9 cellular contexts compared by ENCODE assay signal in the genomic region with DNA sequence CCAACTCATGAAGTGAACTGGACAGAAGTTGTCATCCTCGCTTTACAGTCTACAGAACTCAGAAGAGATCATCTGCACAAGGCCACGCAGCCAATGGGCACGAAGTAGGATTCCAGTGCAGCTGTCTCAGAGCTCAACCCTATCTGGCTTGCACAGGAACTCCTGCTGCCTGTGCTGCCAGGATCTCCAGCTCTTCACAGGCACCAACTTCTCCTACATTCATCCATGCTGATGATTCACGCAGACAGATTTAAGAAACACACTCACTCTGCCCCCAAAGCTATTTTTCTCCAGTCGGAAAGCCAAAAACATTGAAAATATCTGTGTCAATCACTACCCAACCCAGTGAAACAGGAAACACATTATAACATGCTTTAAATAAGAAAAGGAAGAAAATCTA.
DNase-seq lines count a peak whose midpoint lies in the region; ATAC-seq and TF ChIP-seq lines count a peak whose summit lies in the region.
"Had no signal": no experiment of that assay in that cellular context is flagged by ENCODE, and none has a peak within 500 bp of the region (broad histone marks: within the 10 kb centered on the region; RNA-seq: fewer than 3 reads in every experiment).

No MANE protein-coding gene starts in this region.

- H3K36me3 ChIP-seq in lung (ENCODE audit: control insufficient read depth in 2 of 2, insufficient read depth in 2 of 2, low read length in 2 of 2) (peaks cover 0 to 2% of the 10 kb centered on the region in 2 donors), uterus (no peaks in the 10 kb centered on the region)

- H3K27ac ChIP-seq in lung (ENCODE audit: low read depth in 1 of 2, low read length in 1 of 2) = peak overlapping the region; percentile 51 to 85
- H3K27ac ChIP-seq in uterus = peak overlapping the region; percentile 89 to 91

- WGBS in lung, 2 donors = 28 to 37% methylated on average over 5 of the region's 5 CpGs

- H3K4me1 ChIP-seq in lung (ENCODE audit: control insufficient read depth in 2 of 2, insufficient read depth in 2 of 2, low read length in 2 of 2) (peaks cover 17 to 37% of the 10 kb centered on the region in 2 donors), uterus (peaks cover under 1 to 8% of the 10 kb centered on the region in 2 donors)

- H3K9me3 ChIP-seq in lung (ENCODE audit: control insufficient read depth in 2 of 2, insufficient read depth in 1 of 2, low read length in 1 of 2) = no peaks in the 10 kb centered on the region
- no peaks in the 10 kb centered on the region for H3K9me3 ChIP-seq in uterus

- TF ChIP-seq CTCF in lung (IDR thresholded peaks at IDR 0.05; ENCODE audit: control extremely low read depth, extremely low read depth) = no peak
- TF ChIP-seq CTCF in uterus (IDR thresholded peaks at IDR 0.05) = no peak

- H3K4me3 ChIP-seq in lung (no peak overlapping the region), uterus (no peak overlapping the region)

- H3K27me3 ChIP-seq in lung (ENCODE audit: control insufficient read depth, insufficient read depth) = no peaks in the 10 kb centered on the region
- H3K27me3 ChIP-seq in uterus = no peaks in the 10 kb centered on the region

- intact Hi-C loops in uterus (cut with DNase I; ENCODE audit: low total_unique reads) = no loop called here

- peak; percentile 80 for DNase-seq in NCI-H510A treated with DMSO at 0.1 percent for 48 hours (lab: John Stamatoyannopoulos, UW)
- no peak for DNase-seq in NCI-H510A (lab: John Stamatoyannopoulos, UW)
- DNase-seq in cerebellar cortex (ENCODE audit: low spot score) = peak; percentile 74
- DNase-seq in lung (ENCODE audit: low spot score) = no peak
- DNase-seq in uterus = peak; percentile 56 to 71
- no peak for DNase-seq in COLO829 (ENCODE audit: low spot score)
- DNase-seq in DMS153 (lab: John Stamatoyannopoulos, UW) = no peak
- DNase-seq: naive thymus-derived CD8-positive, alpha-beta T cell had no signal

- TF ChIP-seq POLR2A in uterus (IDR thresholded peaks at IDR 0.05) = no peak

- ATAC-seq in lung (ENCODE audit: insufficient read depth, low FRiP score) (peak; percentile 25), HG02610 (IDR thresholded peaks at IDR 0.05; ENCODE audit: unreplicated experiment) (no peak)

Comparison
In these comparisons a context has a peak if more than half of its experiments do, and no peak if none do; other contexts are left out.
1. DNase-seq: peak in NCI-H510A treated with DMSO at 0.1 percent for 48 hours (single experiment), cerebellar cortex (single experiment) and uterus (2 of 2); none in NCI-H510A (single experiment), lung (single experiment), COLO829 (single experiment) and DMS153 (single experiment).